In genomic region chr21:14875186-14875585, GRCh38 we compare ENCODE assay signal across 17 cellular contexts.
DNase-seq lines count a peak whose midpoint lies in the region; ATAC-seq and TF ChIP-seq lines count a peak whose summit lies in the region.
"Had no signal": no experiment of that assay in that cellular context is flagged by ENCODE, and none has a peak within 500 bp of the region (broad histone marks: within the 10 kb centered on the region; RNA-seq: fewer than 3 reads in every experiment).

No MANE protein-coding gene starts in this region.

- no CpG with 5 or more reads among the region's 1 CpG for WGBS in trophoblast cell (ENCODE audit: extremely low coverage, insufficient coverage, insufficient read length)
- WGBS in adrenal gland, 4 donors: 76 to 100% (median 91%) methylated on average over 1 of the region's 1 CpG

- H3K27ac ChIP-seq in PC-3 (ENCODE audit: low read length) (peak overlapping the region; percentile 37; the same call in 1 of the 2 replicates), trophoblast cell (ENCODE audit: low read depth, low read length) (no peak overlapping the region), adrenal gland (no peak overlapping the region)
- H3K27ac ChIP-seq: C4-2B, HL-60 had no signal

- peak overlapping the region; percentile 41 for H3K18ac ChIP-seq in trophoblast cell (ENCODE audit: low read length)

- H3K14ac ChIP-seq in trophoblast cell (ENCODE audit: low read length): no peak overlapping the region

- peaks cover 16% of the 10 kb centered on the region for H3F3A ChIP-seq in PC-3 (ENCODE audit: low read length, unreplicated experiment)

- H2AK5ac ChIP-seq in trophoblast cell (ENCODE audit: low read length): no peak overlapping the region

- H4K20me1 ChIP-seq in PC-3 (ENCODE audit: low read length): no peaks in the 10 kb centered on the region

- no peaks in the 10 kb centered on the region for H3K9me3 Mint-ChIP-seq in Calu3 (ENCODE audit: low read depth, unreplicated experiment)
- H3K9me3 Mint-ChIP-seq: CD4-positive, alpha-beta memory T cell; HFFc6 had no signal

- H4K8ac ChIP-seq in trophoblast cell (ENCODE audit: low read depth, low read length): no peak overlapping the region

- peak overlapping the region; percentile 93 for H3K27ac Mint-ChIP-seq in Calu3 (ENCODE audit: unreplicated experiment)
- H3K27ac Mint-ChIP-seq: CD4-positive, alpha-beta memory T cell; HFFc6 had no signal

- BruUV-seq in Calu3 (replicated peaks; lab: Mats Ljungman, UMichigan): no TSS peak
- no TSS peak for BruUV-seq in PC-3 (replicated peaks; lab: Mats Ljungman, UMichigan)

- H3K4ac ChIP-seq in trophoblast cell (ENCODE audit: low read depth, low read length): no peak overlapping the region

- H3K4me1 ChIP-seq in PC-3 (ENCODE audit: insufficient read depth, low read length) (peaks cover 84% of the 10 kb centered on the region), trophoblast cell (ENCODE audit: control insufficient read depth in 1 of 2, insufficient read depth in 2 of 2, low read length in 2 of 2) (peaks cover 11 to 20% of the 10 kb centered on the region in 2 experiments), adrenal gland (replicated peaks in 1 of 2) (peaks cover 9 to 28% of the 10 kb centered on the region in 2 donors)
- H3K4me1 ChIP-seq: HAP-1 had no signal

- CTCF ChIA-PET in Calu3 (lab: Charles Lee) (no interaction called here), PC-3 (lab: Charles Lee) (no interaction called here)

- H3K79me2 ChIP-seq in PC-3 (ENCODE audit: low read length) (peaks cover 12% of the 10 kb centered on the region; the same call in 1 of the 2 replicates), trophoblast cell (ENCODE audit: control insufficient read depth, insufficient read depth, low read length, poor library complexity) (no peaks in the 10 kb centered on the region)

- H4K91ac ChIP-seq in trophoblast cell (ENCODE audit: low read depth, low read length): peak overlapping the region; percentile 11

- no peaks in the 10 kb centered on the region for H3K9me2 ChIP-seq in PC-3 (replicated peaks; ENCODE audit: low read length)

- H3K36me3 Mint-ChIP-seq in Calu3 (ENCODE audit: insufficient read depth, unreplicated experiment): peaks cover 4% of the 10 kb centered on the region
- H3K36me3 Mint-ChIP-seq: CD4-positive, alpha-beta memory T cell had no signal

- ATAC-seq in PC-3 (no peak), left colon (peak; percentile 33)

- no peak for TF ChIP-seq POLR2A in adrenal gland (IDR thresholded peaks at IDR 0.05)

- POLR2A ChIA-PET in PC-3 (lab: Charles Lee; ENCODE audit: unreplicated experiment): no interaction called here

- no peak overlapping the region for H3K23ac ChIP-seq in trophoblast cell (ENCODE audit: low read length)

- peak overlapping the region; percentile 87 for H2BK120ac ChIP-seq in trophoblast cell (ENCODE audit: insufficient read depth, low read length, poor library complexity)

- no peak overlapping the region for H2AFZ ChIP-seq in PC-3 (ENCODE audit: low read length)
- no peak overlapping the region for H2AFZ ChIP-seq in trophoblast cell (ENCODE audit: insufficient read depth, low read length, poor library complexity)

- H3K4me3 Mint-ChIP-seq in Calu3 (ENCODE audit: low read depth, unreplicated experiment): no peak overlapping the region
- H3K4me3 Mint-ChIP-seq: CD4-positive, alpha-beta memory T cell; HFFc6 had no signal

- TF ChIP-seq CTCF in Calu3 (IDR thresholded peaks at IDR 0.05; ENCODE audit: unreplicated experiment): no peak
- no peak for TF ChIP-seq CTCF in PC-3 (conservative IDR thresholded peaks at IDR 0.05; ENCODE audit: low read depth, low read length)
- TF ChIP-seq CTCF in adrenal gland (IDR thresholded peaks at IDR 0.05): no peak

- H3K36me3 ChIP-seq in PC-3 (ENCODE audit: low read depth, low read length): no peaks in the 10 kb centered on the region
- H3K36me3 ChIP-seq in trophoblast cell (ENCODE audit: control insufficient read depth in 1 of 2, insufficient read depth in 2 of 2, low read length in 2 of 2): no peaks in the 10 kb centered on the region
- no peaks in the 10 kb centered on the region for H3K36me3 ChIP-seq in adrenal gland (replicated peaks in 1 of 2)
- H3K36me3 ChIP-seq: BE2C, HAP-1 had no signal

- H3K4me2 ChIP-seq in PC-3 (ENCODE audit: low read length): 0 out of 2 replicates have a peak overlapping the region, but pooled peaks have one; percentile 37
- no peak overlapping the region for H3K4me2 ChIP-seq in trophoblast cell (ENCODE audit: low read length)

- H3K27me3 ChIP-seq in PC-3 (ENCODE audit: low read length): no peaks in the 10 kb centered on the region
- H3K27me3 ChIP-seq in trophoblast cell (ENCODE audit: insufficient read depth, low read length): no peaks in the 10 kb centered on the region
- H3K27me3 ChIP-seq in adrenal gland: no peaks in the 10 kb centered on the region
- H3K27me3 ChIP-seq: BE2C had no signal

- no peak overlapping the region for H3K9ac ChIP-seq in PC-3 (ENCODE audit: low read length)
- H3K9ac ChIP-seq in trophoblast cell (ENCODE audit: low read length): no peak overlapping the region

- intact Hi-C loops in Calu3 (cut with micrococcal nuclease; ENCODE audit: unreplicated experiment) (loop anchor here (5.0 kb wide), 5 partner anchors 67 to 347 kb away; partner anchors contain the start of gene NRIP1), PC-3 (cut with micrococcal nuclease) (loop anchor here (5.0 kb wide), 3 partner anchors 317 to 607 kb away; no protein-coding TSS in a partner anchor), left colon (cut with DNase I, micrococcal nuclease) (loop anchor here in 1 of 2 donors (10.0 kb wide), 1 partner anchor 190 kb away; the partner anchor contains the start of gene NRIP1), adrenal gland (cut with DNase I) (no loop called here)

- H4K12ac ChIP-seq in trophoblast cell (ENCODE audit: low read depth, low read length): no peak overlapping the region

- peaks cover 79% of the 10 kb centered on the region for H3K4me1 Mint-ChIP-seq in Calu3 (ENCODE audit: low read depth, unreplicated experiment)

- H2BK5ac ChIP-seq in trophoblast cell (ENCODE audit: low read depth, low read length, poor library complexity): no peak overlapping the region

- no peak overlapping the region for H2BK12ac ChIP-seq in trophoblast cell (ENCODE audit: low read length)

- DNase-seq in Calu3: no peak
- DNase-seq in PC-3: no peak
- no peak for DNase-seq in left colon
- DNase-seq in trophoblast cell: no peak
- no peak for DNase-seq in SIG-M5 (lab: John Stamatoyannopoulos, UW)
- no peak for DNase-seq in superior temporal gyrus (ENCODE audit: extremely low spot score)
- no peak for DNase-seq in NCI-H2107 (lab: John Stamatoyannopoulos, UW)
- DNase-seq in adrenal gland: no peak
- DNase-seq: BE2C; CD4-positive, alpha-beta memory T cell; DMS153; DMS79 treated with DMSO at 0.1 percent for 48 hours; EL; HFFc6 had no signal

- H3K9me3 ChIP-seq in PC-3 (ENCODE audit: low read length) (no peaks in the 10 kb centered on the region), trophoblast cell (ENCODE audit: insufficient read depth, low read depth, low read length) (peaks cover 1% of the 10 kb centered on the region), adrenal gland (replicated peaks in 1 of 3) (no peaks in the 10 kb centered on the region)
- H3K9me3 ChIP-seq: BE2C, HAP-1 had no signal

- H3K79me1 ChIP-seq in trophoblast cell (ENCODE audit: low read length): peaks cover 9% of the 10 kb centered on the region

- no peaks in the 10 kb centered on the region for H3K27me3 Mint-ChIP-seq in Calu3 (ENCODE audit: unreplicated experiment)

- no peak overlapping the region for H3K4me3 ChIP-seq in PC-3 (ENCODE audit: low read length)
- H3K4me3 ChIP-seq in trophoblast cell (ENCODE audit: low read depth, low read length): no peak overlapping the region
- no peak overlapping the region for H3K4me3 ChIP-seq in adrenal gland
- H3K4me3 ChIP-seq: HAP-1 had no signal

Comparison
In these comparisons a context has a peak if more than half of its experiments do, and no peak if none do; other contexts are left out.
1. intact Hi-C loops: an anchor here in Calu3 (5.0 kb wide) and PC-3 (5.0 kb wide); none called in adrenal gland.